Comparison of ENCODE assay signal across 12 cellular contexts in the genomic region with DNA sequence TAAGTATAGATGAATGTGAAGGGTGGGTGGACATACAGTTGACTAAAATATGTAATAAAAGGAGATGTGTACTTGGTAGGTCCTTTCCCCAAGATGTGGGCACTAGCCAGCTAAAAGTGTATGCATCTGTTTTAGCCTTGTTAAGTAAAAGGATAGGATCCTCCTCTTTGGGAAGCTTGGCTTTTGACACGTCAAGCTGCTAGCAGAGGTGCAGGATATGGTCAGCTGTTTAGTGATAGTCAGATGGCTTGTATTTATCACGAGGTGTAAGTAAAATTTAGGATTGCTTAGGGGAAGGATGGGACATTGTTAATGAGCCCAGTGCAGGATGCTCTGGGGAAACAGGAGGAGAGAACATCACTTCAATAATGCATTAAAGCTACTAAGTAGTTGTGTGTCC. TPM values are rescaled to one million over a fixed set of nuclear protein-coding genes. Genes with fewer than 3 reads are reported as not detected.
DNase-seq lines count a peak whose midpoint lies in the region; ATAC-seq and TF ChIP-seq lines count a peak whose summit lies in the region.
"Had no signal": no experiment of that assay in that cellular context is flagged by ENCODE, and none has a peak within 500 bp of the region (broad histone marks: within the 10 kb centered on the region; RNA-seq: fewer than 3 reads in every experiment).

No MANE protein-coding gene starts in this region.

- H3K36me3 ChIP-seq in PC-9 (ENCODE audit: low read depth) = no peaks in the 10 kb centered on the region
- no peaks in the 10 kb centered on the region for H3K36me3 ChIP-seq in gastroesophageal sphincter
- H3K36me3 ChIP-seq: cardiac muscle cell had no signal

- TF ChIP-seq POLR2A in gastroesophageal sphincter (IDR thresholded peaks at IDR 0.05) = no peak

- no peak overlapping the region for H3K27ac ChIP-seq in PC-9
- peak overlapping the region in 2 of 4 donors; percentile 86 to 92 for H3K27ac ChIP-seq in gastroesophageal sphincter
- H3K27ac ChIP-seq: cardiac muscle cell had no signal

- peak overlapping the region; percentile 89 for H3K4me2 ChIP-seq in PC-9

- no peaks in the 10 kb centered on the region; the same call in 1 of the 2 replicates for H3F3A ChIP-seq in PC-9 (ENCODE audit: insufficient read depth, low read depth)

- no peak overlapping the region for H2AFZ ChIP-seq in PC-9

- intact Hi-C loops in PC-9 (cut with micrococcal nuclease; ENCODE audit: unreplicated experiment) = loop anchor here (10.0 kb wide), 1 partner anchor 55 kb away; no protein-coding TSS in a partner anchor

- WGBS in gastroesophageal sphincter (ENCODE audit: low coverage in 1 of 2), 2 donors = 17 to 40% methylated on average over 2 of the region's 2 CpGs

- H3K27me3 ChIP-seq in PC-9 (ENCODE audit: insufficient read depth, low read depth) = no peaks in the 10 kb centered on the region
- no peaks in the 10 kb centered on the region for H3K27me3 ChIP-seq in gastroesophageal sphincter

- no peak for DNase-seq in activated CD8-positive, alpha-beta memory T cell treated with anti-CD3 and anti-CD28 coated beads, Interleukin-2, amount 10 ng/mL, durations not matched to agents 7 days and 5 days
- no peak for DNase-seq in activated CD8-positive, alpha-beta memory T cell treated with anti-CD3 and anti-CD28 coated beads, Interleukin-2, amount 50 U/mL, for 4 hours
- DNase-seq in PC-9 (no peak), HuH-7 (ENCODE audit: low spot score) (no peak), NCI-H1048 (lab: John Stamatoyannopoulos, UW) (no peak), NK-92 (lab: John Stamatoyannopoulos, UW; ENCODE audit: unreplicated experiment) (no peak)
- no peak for DNase-seq in stimulated activated naive CD8-positive, alpha-beta T cell treated with anti-CD3 and anti-CD28 coated beads, Interleukin-15, amount 100 ng/mL, for 72 hours
- DNase-seq: KG1, mucosa of descending colon, T-helper 9 cell had no signal

- H3K27ac Mint-ChIP-seq in activated CD8-positive, alpha-beta memory T cell treated with anti-CD3 and anti-CD28 coated beads, Interleukin-2, amount 10 ng/mL, durations not matched to agents 7 days and 5 days = peak overlapping the region; percentile 88
- H3K27ac Mint-ChIP-seq in stimulated activated naive CD8-positive, alpha-beta T cell treated with anti-CD3 and anti-CD28 coated beads, Interleukin-15, amount 100 ng/mL, for 72 hours = peak overlapping the region in 1 of 2 donors; percentile 94

- no peak for TF ChIP-seq CTCF in PC-9 (conservative IDR thresholded peaks at IDR 0.05)
- no peak for TF ChIP-seq CTCF in gastroesophageal sphincter (IDR thresholded peaks at IDR 0.05)

- CTCF ChIA-PET in activated CD8-positive, alpha-beta memory T cell treated with anti-CD3 and anti-CD28 coated beads, Interleukin-2, amount 10 ng/mL, durations not matched to agents 7 days and 5 days (lab: Charles Lee) = interaction anchor here (1.6 kb wide), 1 partner anchor 10 kb away, joined by 3 read pairs; no protein-coding TSS in a partner anchor
- CTCF ChIA-PET in PC-9 (lab: Charles Lee) = no interaction called here

- no peaks in the 10 kb centered on the region for H4K20me1 ChIP-seq in PC-9 (ENCODE audit: insufficient read depth)

- H3K9me2 ChIP-seq in PC-9 (ENCODE audit: insufficient read depth) = no peaks in the 10 kb centered on the region

- no peak for ATAC-seq in activated CD8-positive, alpha-beta memory T cell treated with anti-CD3 and anti-CD28 coated beads, Interleukin-2, amount 10 ng/mL, durations not matched to agents 7 days and 5 days
- no peak for ATAC-seq in gastroesophageal sphincter
- no peak for ATAC-seq in stimulated activated naive CD8-positive, alpha-beta T cell treated with anti-CD3 and anti-CD28 coated beads, Interleukin-15, amount 100 ng/mL, for 72 hours

- POLR2A ChIA-PET in PC-9 (lab: Charles Lee; ENCODE audit: unreplicated experiment) = no interaction called here

- H3K9me3 ChIP-seq in PC-9 (ENCODE audit: insufficient read depth, low read depth) (no peaks in the 10 kb centered on the region), gastroesophageal sphincter (no peaks in the 10 kb centered on the region)
- H3K9me3 ChIP-seq: mucosa of descending colon had no signal

- H3K4me3 ChIP-seq in PC-9 (peak overlapping the region; percentile 61; the same call in 1 of the 2 replicates), gastroesophageal sphincter (peak overlapping the region; percentile 85 to 90)

- no peaks in the 10 kb centered on the region for H3K9me3 Mint-ChIP-seq in activated CD8-positive, alpha-beta memory T cell treated with anti-CD3 and anti-CD28 coated beads, Interleukin-2, amount 10 ng/mL, durations not matched to agents 7 days and 5 days (ENCODE audit: low read depth)
- no peaks in the 10 kb centered on the region for H3K9me3 Mint-ChIP-seq in stimulated activated naive CD8-positive, alpha-beta T cell treated with anti-CD3 and anti-CD28 coated beads, Interleukin-15, amount 100 ng/mL, for 72 hours

- peaks cover 11% of the 10 kb centered on the region for H3K4me1 ChIP-seq in PC-9 (replicated peaks; ENCODE audit: insufficient read depth)
- H3K4me1 ChIP-seq in gastroesophageal sphincter = peaks cover 0 to 63% (median 5%) of the 10 kb centered on the region in 3 donors

- no peaks in the 10 kb centered on the region for H3K79me2 ChIP-seq in PC-9 (ENCODE audit: low read depth)

- H3K27me3 Mint-ChIP-seq in activated CD8-positive, alpha-beta memory T cell treated with anti-CD3 and anti-CD28 coated beads, Interleukin-2, amount 10 ng/mL, durations not matched to agents 7 days and 5 days = no peaks in the 10 kb centered on the region
- no peaks in the 10 kb centered on the region for H3K27me3 Mint-ChIP-seq in stimulated activated naive CD8-positive, alpha-beta T cell treated with anti-CD3 and anti-CD28 coated beads, Interleukin-15, amount 100 ng/mL, for 72 hours

- H3K36me3 Mint-ChIP-seq in activated CD8-positive, alpha-beta memory T cell treated with anti-CD3 and anti-CD28 coated beads, Interleukin-2, amount 10 ng/mL, durations not matched to agents 7 days and 5 days = peaks cover 10% of the 10 kb centered on the region

- TF ChIP-seq EP300 in gastroesophageal sphincter (IDR thresholded peaks at IDR 0.05) = no peak

- BruUV-seq in PC-9 (replicated peaks; lab: Mats Ljungman, UMichigan) = no TSS peak

- H3K4me1 Mint-ChIP-seq in activated CD8-positive, alpha-beta memory T cell treated with anti-CD3 and anti-CD28 coated beads, Interleukin-2, amount 10 ng/mL, durations not matched to agents 7 days and 5 days = peaks cover 46% of the 10 kb centered on the region
- peaks cover 48% of the 10 kb centered on the region for H3K4me1 Mint-ChIP-seq in stimulated activated naive CD8-positive, alpha-beta T cell treated with anti-CD3 and anti-CD28 coated beads, Interleukin-15, amount 100 ng/mL, for 72 hours

- peak overlapping the region; percentile 84 for H3K4me3 Mint-ChIP-seq in activated CD8-positive, alpha-beta memory T cell treated with anti-CD3 and anti-CD28 coated beads, Interleukin-2, amount 10 ng/mL, durations not matched to agents 7 days and 5 days
- H3K4me3 Mint-ChIP-seq in stimulated activated naive CD8-positive, alpha-beta T cell treated with anti-CD3 and anti-CD28 coated beads, Interleukin-15, amount 100 ng/mL, for 72 hours = peak overlapping the region; percentile 78 to 85

RNA-seq across cellular contexts. Expression of a gene that starts 1.5 kb away (rescaled TPM):
- total RNA-seq in activated CD8-positive, alpha-beta memory T cell treated with anti-CD3 and anti-CD28 coated beads, Interleukin-2, amount 10 ng/mL, durations not matched to agents 7 days and 5 days = 10 to 100 TPM; 53.1 to 56.4 TPM
- total RNA-seq in PC-9 (2021) (13.3 and 15.6 TPM in 2 replicates), gastroesophageal sphincter (100 to 1,000 TPM in 3 of 4 donors, 10 to 100 TPM in 1; 80.2 to 176 (median 143) TPM)
